Comparison of ENCODE assay signal across 8 cellular contexts in the genomic region with DNA sequence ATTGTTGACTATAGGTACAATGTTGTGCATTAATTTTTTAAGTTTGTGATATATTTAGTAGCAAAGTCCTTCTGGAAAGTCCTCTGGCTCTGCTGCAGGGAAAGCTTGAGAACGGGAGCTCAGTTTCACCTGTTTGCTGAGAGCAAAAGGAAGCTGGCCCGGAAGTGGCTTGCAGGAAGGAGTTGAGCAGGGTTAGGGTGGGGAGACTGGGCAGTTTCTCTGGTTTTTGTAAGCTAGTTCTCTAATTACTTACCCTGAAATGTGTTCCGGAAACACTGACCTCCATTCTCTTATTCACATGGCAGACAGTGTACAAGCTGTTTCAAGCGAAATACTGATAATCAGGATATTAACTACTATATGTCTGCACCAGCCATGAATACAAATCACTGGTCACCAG. TPM values are rescaled to one million over a fixed set of nuclear protein-coding genes. Genes with fewer than 3 reads are reported as not detected.
DNase-seq lines count a peak whose midpoint lies in the region; ATAC-seq and TF ChIP-seq lines count a peak whose summit lies in the region.

No MANE protein-coding gene starts in this region.

- CTCF ChIA-PET in activated naive CD4-positive, alpha-beta T cell treated with anti-CD3 and anti-CD28 coated beads for 36 hours (lab: Charles Lee), result interaction anchor here (0.6 kb wide), 1 partner anchor 55 kb away, joined by 3 read pairs; no protein-coding TSS in a partner anchor

- no peak for TF ChIP-seq EP300 in ovary (IDR thresholded peaks at IDR 0.05)

- no peaks in the 10 kb centered on the region for H3K27me3 ChIP-seq in ovary

- H3K4me3 Mint-ChIP-seq in activated naive CD4-positive, alpha-beta T cell treated with anti-CD3 and anti-CD28 coated beads for 36 hours, result no peak overlapping the region
- H3K4me3 Mint-ChIP-seq in osteocyte (ENCODE audit: unreplicated experiment), result no peak overlapping the region

- H3K4me1 Mint-ChIP-seq in activated naive CD4-positive, alpha-beta T cell treated with anti-CD3 and anti-CD28 coated beads for 36 hours (ENCODE audit: low read depth), result peaks cover 16% of the 10 kb centered on the region
- peaks cover 46% of the 10 kb centered on the region for H3K4me1 Mint-ChIP-seq in osteocyte (ENCODE audit: unreplicated experiment)

- peak overlapping the region; percentile 13 for H3K27ac Mint-ChIP-seq in activated naive CD4-positive, alpha-beta T cell treated with anti-CD3 and anti-CD28 coated beads for 36 hours
- H3K27ac Mint-ChIP-seq in osteocyte (ENCODE audit: unreplicated experiment), result peak overlapping the region; percentile 88

- peaks cover 14% of the 10 kb centered on the region for H3K4me1 ChIP-seq in ovary (ENCODE audit: insufficient read depth)

- H3K27ac ChIP-seq in ovary (peak overlapping the region in 1 of 2 donors; percentile 7), caudate nucleus (ENCODE audit: low read depth, low read length) (no peak overlapping the region)

- peak; percentile 63 for ATAC-seq in HG03196 (IDR thresholded peaks at IDR 0.05; ENCODE audit: unreplicated experiment)

- DNase-seq in activated gamma-delta T cell treated with Interleukin-2 at 50 U/mL for 16 hours (peak; percentile 34), activated gamma-delta T cell (lab: John Stamatoyannopoulos, UW) (no peak), osteocyte (ENCODE audit: extremely low spot score, unreplicated experiment) (peak; percentile 27), dedifferentiated amniotic fluid mesenchymal stem cell (ENCODE audit: extremely low spot score) (no peak), ovary (no peak), caudate nucleus (lab: John Stamatoyannopoulos, UW) (no peak)
- peak; percentile 43 for DNase-seq in activated naive CD4-positive, alpha-beta T cell treated with anti-CD3 and anti-CD28 coated beads for 36 hours

- H3K4me3 ChIP-seq in ovary, result no peak overlapping the region

- H3K36me3 ChIP-seq in ovary, result no peaks in the 10 kb centered on the region

- H3K27me3 Mint-ChIP-seq in activated naive CD4-positive, alpha-beta T cell treated with anti-CD3 and anti-CD28 coated beads for 36 hours (ENCODE audit: low read depth), result no peaks in the 10 kb centered on the region
- no peaks in the 10 kb centered on the region for H3K27me3 Mint-ChIP-seq in osteocyte (ENCODE audit: unreplicated experiment)

- intact Hi-C loops in activated naive CD4-positive, alpha-beta T cell treated with anti-CD3 and anti-CD28 coated beads for 36 hours (cut with micrococcal nuclease), result no loop called here
- intact Hi-C loops in ovary (cut with DNase I), result no loop called here

- no peaks in the 10 kb centered on the region for H3K9me3 ChIP-seq in ovary

- 42 to 57% (median 51%) methylated on average over 4 of the region's 4 CpGs for WGBS in ovary, 3 donors

- H3K36me3 Mint-ChIP-seq in activated naive CD4-positive, alpha-beta T cell treated with anti-CD3 and anti-CD28 coated beads for 36 hours (ENCODE audit: low read depth), result peaks cover 22% of the 10 kb centered on the region
- H3K36me3 Mint-ChIP-seq in osteocyte (ENCODE audit: unreplicated experiment), result peaks cover 14% of the 10 kb centered on the region

- no peak for TF ChIP-seq POLR2A in ovary (IDR thresholded peaks at IDR 0.05)

- TF ChIP-seq CTCF in osteocyte (IDR thresholded peaks at IDR 0.05) (no peak), ovary (IDR thresholded peaks at IDR 0.05) (no peak)

- no peaks in the 10 kb centered on the region for H3K9me3 Mint-ChIP-seq in activated naive CD4-positive, alpha-beta T cell treated with anti-CD3 and anti-CD28 coated beads for 36 hours
- no peaks in the 10 kb centered on the region for H3K9me3 Mint-ChIP-seq in osteocyte (ENCODE audit: unreplicated experiment)

RNA-seq across cellular contexts. Expression of gene MAP3K8, which starts 22.3 kb away (rescaled TPM):
- total RNA-seq in activated naive CD4-positive, alpha-beta T cell treated with anti-CD3 and anti-CD28 coated beads for 36 hours, result 10 to 100 TPM; 13.6 to 14.5 TPM
- total RNA-seq in osteocyte (11.5 and 13.7 TPM in 2 replicates), ovary (10 to 100 TPM in 6 of 7 donors, 1 to 10 TPM in 1; 9.9 to 32.5 (median 13.5) TPM)
- polyA plus RNA-seq in ovary, result 10 to 100 TPM in 1 of 2 donors, 1 to 10 TPM in 1; 7.7 to 13.8 TPM

Comparison
In these comparisons a context has a peak if more than half of its experiments do, and no peak if none do; other contexts are left out.
1. DNase-seq: peak in activated gamma-delta T cell treated with Interleukin-2 at 50 U/mL for 16 hours (single experiment), activated naive CD4-positive, alpha-beta T cell treated with anti-CD3 and anti-CD28 coated beads for 36 hours (single experiment) and osteocyte (single experiment); none in activated gamma-delta T cell (single experiment), dedifferentiated amniotic fluid mesenchymal stem cell (single experiment), ovary (0 of 5) and caudate nucleus (0 of 61).